2 cellular contexts compared by ENCODE assay signal in genomic region chr13:21075303-21076264, GRCh38.
TF ChIP-seq lines count a peak whose summit lies in the region.

No MANE protein-coding gene starts in this region.

TF ChIP-seq in liver, 16 proteins besides CTCF, POLR2A, EP300 and RAD21 (continued from another document):
- TF ChIP-seq ZBTB33 (IDR thresholded peaks at IDR 0.05) (no peak), JUND (IDR thresholded peaks at IDR 0.05) (no peak), GABPA (IDR thresholded peaks at IDR 0.05 in 1 of 2, conservative IDR thresholded peaks at IDR 0.05 in 1 of 2) (no peak), HNF4G (IDR thresholded peaks at IDR 0.05) (no peak), FOXA2 (IDR thresholded peaks at IDR 0.05) (no peak)
- TF ChIP-seq, protein P1, sequence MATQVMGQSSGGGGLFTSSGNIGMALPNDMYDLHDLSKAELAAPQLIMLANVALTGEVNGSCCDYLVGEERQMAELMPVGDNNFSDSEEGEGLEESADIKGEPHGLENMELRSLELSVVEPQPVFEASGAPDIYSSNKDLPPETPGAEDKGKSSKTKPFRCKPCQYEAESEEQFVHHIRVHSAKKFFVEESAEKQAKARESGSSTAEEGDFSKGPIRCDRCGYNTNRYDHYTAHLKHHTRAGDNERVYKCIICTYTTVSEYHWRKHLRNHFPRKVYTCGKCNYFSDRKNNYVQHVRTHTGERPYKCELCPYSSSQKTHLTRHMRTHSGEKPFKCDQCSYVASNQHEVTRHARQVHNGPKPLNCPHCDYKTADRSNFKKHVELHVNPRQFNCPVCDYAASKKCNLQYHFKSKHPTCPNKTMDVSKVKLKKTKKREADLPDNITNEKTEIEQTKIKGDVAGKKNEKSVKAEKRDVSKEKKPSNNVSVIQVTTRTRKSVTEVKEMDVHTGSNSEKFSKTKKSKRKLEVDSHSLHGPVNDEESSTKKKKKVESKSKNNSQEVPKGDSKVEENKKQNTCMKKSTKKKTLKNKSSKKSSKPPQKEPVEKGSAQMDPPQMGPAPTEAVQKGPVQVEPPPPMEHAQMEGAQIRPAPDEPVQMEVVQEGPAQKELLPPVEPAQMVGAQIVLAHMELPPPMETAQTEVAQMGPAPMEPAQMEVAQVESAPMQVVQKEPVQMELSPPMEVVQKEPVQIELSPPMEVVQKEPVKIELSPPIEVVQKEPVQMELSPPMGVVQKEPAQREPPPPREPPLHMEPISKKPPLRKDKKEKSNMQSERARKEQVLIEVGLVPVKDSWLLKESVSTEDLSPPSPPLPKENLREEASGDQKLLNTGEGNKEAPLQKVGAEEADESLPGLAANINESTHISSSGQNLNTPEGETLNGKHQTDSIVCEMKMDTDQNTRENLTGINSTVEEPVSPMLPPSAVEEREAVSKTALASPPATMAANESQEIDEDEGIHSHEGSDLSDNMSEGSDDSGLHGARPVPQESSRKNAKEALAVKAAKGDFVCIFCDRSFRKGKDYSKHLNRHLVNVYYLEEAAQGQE (IDR thresholded peaks at IDR 0.05) = no peak

TF ChIP-seq in HepG2, 621 proteins besides CTCF, POLR2A, EP300 and RAD21 (continued from another document):
- TF ChIP-seq, protein P2, sequence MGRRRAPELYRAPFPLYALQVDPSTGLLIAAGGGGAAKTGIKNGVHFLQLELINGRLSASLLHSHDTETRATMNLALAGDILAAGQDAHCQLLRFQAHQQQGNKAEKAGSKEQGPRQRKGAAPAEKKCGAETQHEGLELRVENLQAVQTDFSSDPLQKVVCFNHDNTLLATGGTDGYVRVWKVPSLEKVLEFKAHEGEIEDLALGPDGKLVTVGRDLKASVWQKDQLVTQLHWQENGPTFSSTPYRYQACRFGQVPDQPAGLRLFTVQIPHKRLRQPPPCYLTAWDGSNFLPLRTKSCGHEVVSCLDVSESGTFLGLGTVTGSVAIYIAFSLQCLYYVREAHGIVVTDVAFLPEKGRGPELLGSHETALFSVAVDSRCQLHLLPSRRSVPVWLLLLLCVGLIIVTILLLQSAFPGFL (CRISPR knock-in tag; IDR thresholded peaks at IDR 0.05) = no peak
- no peak for TF ChIP-seq TERF1 (CRISPR knock-in tag; IDR thresholded peaks at IDR 0.05)
- no peak for TF ChIP-seq REL (CRISPR knock-in tag; conservative IDR thresholded peaks at IDR 0.05)
- no peak for TF ChIP-seq PLRG1 (conservative IDR thresholded peaks at IDR 0.05)
- TF ChIP-seq MTA3 (CRISPR knock-in tag; IDR thresholded peaks at IDR 0.05) = no peak
- TF ChIP-seq, protein P1 (IDR thresholded peaks at IDR 0.05; ENCODE audit: borderline replicate concordance in 1 of 2, low read depth in 1 of 2, low read length in 2 of 2) = no peak
- no peak for TF ChIP-seq NRL (CRISPR knock-in tag; IDR thresholded peaks at IDR 0.05; ENCODE audit: borderline replicate concordance)
- no peak for TF ChIP-seq MEIS2 (CRISPR knock-in tag; IDR thresholded peaks at IDR 0.05)
